ENCODE assay signal across 11 cellular contexts in genomic region chr11:121575963-121576290, GRCh38.
DNase-seq lines count a peak whose midpoint lies in the region; ATAC-seq and TF ChIP-seq lines count a peak whose summit lies in the region.
"Had no signal": no experiment of that assay in that cellular context is flagged by ENCODE, and none has a peak within 500 bp of the region (broad histone marks: within the 10 kb centered on the region; RNA-seq: fewer than 3 reads in every experiment).

No MANE protein-coding gene starts in this region.

- H3K27me3 ChIP-seq in esophagus squamous epithelium: no peaks in the 10 kb centered on the region

- ATAC-seq in GM18868 (IDR thresholded peaks at IDR 0.05; ENCODE audit: unreplicated experiment) (peak; percentile 37), GM21717 (IDR thresholded peaks at IDR 0.05; ENCODE audit: unreplicated experiment) (peak; percentile 25), HG03439 (IDR thresholded peaks at IDR 0.05; ENCODE audit: unreplicated experiment) (peak; percentile 23), natural killer cell (no peak)

- no peak overlapping the region for H3K4me3 Mint-ChIP-seq in natural killer cell

- H3K27ac ChIP-seq in esophagus squamous epithelium: peak overlapping the region in 2 of 4 donors; percentile 17 to 39

- 71 to 91% methylated on average over 5 of the region's 5 CpGs for WGBS in esophagus squamous epithelium, 2 donors

- H3K9me3 ChIP-seq in esophagus squamous epithelium: no peaks in the 10 kb centered on the region

- intact Hi-C loops in natural killer cell (cut with micrococcal nuclease): no loop called here
- intact Hi-C loops in esophagus squamous epithelium (cut with DNase I): no loop called here

- H3K4me1 Mint-ChIP-seq in natural killer cell: peaks cover 6 to 32% of the 10 kb centered on the region in 2 donors

- peak overlapping the region; percentile 60 to 87 for H3K27ac Mint-ChIP-seq in natural killer cell

- DNase-seq in natural killer cell: no peak
- no peak for DNase-seq in NCI-H2029 treated with DMSO at 0.1 percent for 48 hours (lab: John Stamatoyannopoulos, UW)
- DNase-seq in GDM1 (lab: John Stamatoyannopoulos, UW): no peak
- DNase-seq in pons (ENCODE audit: low spot score): no peak
- no peak for DNase-seq in esophagus squamous epithelium (lab: John Stamatoyannopoulos, UW)
- DNase-seq: activated CD4-positive, alpha-beta T cell treated with anti-CD3 and anti-CD28 coated beads for 1 hour; Caco-2; stimulated activated CD8-positive, alpha-beta memory T cell treated with anti-CD3 and anti-CD28 coated beads, Interleukin-4, amount 100 ng/mL, for 48 hours had no signal

- peaks cover 0 to 61% (median 0%) of the 10 kb centered on the region in 3 donors for H3K36me3 ChIP-seq in esophagus squamous epithelium

- H3K36me3 Mint-ChIP-seq in natural killer cell: peaks cover 52% of the 10 kb centered on the region

- no peaks in the 10 kb centered on the region for H3K27me3 Mint-ChIP-seq in natural killer cell (ENCODE audit: low read depth in 2 of 2)

- no peak for TF ChIP-seq POLR2A in esophagus squamous epithelium (IDR thresholded peaks at IDR 0.05)

- TF ChIP-seq CTCF in natural killer cell (IDR thresholded peaks at IDR 0.05) (no peak), esophagus squamous epithelium (IDR thresholded peaks at IDR 0.05) (no peak)

- no peak overlapping the region for H3K4me3 ChIP-seq in esophagus squamous epithelium

- H3K4me1 ChIP-seq in esophagus squamous epithelium: peaks cover 0 to 31% (median 0%) of the 10 kb centered on the region in 3 donors
- H3K4me1 ChIP-seq: Caco-2 had no signal

- peaks cover 0 to 8% of the 10 kb centered on the region in 2 donors for H3K9me3 Mint-ChIP-seq in natural killer cell

Comparison
In these comparisons a context has a peak if more than half of its experiments do, and no peak if none do; other contexts are left out.
1. ATAC-seq: peak in GM18868 (single experiment), GM21717 (single experiment) and HG03439 (single experiment); none in natural killer cell (0 of 3).